In the genomic region with DNA sequence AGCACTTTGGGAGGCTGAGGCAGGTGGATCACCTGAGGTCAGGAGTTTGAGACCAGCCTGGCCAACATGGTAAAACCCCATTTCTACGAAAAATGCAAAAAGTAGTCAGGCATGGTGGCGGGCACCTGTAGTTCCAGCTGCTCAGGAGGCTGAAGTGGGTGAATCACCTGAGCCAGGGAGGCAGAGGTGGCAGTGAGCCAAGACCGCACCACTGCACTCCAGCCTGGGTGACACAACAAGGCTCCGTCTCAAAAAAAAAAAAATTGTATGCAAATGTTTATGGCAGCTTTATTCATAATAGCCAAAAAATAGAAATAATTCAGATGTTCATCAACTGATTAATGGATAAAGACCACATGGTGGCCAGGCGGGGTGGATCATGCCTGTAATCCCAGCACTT, we compare ENCODE assay signal across 28 cellular contexts.
"Had no signal": no experiment of that assay in that cellular context is flagged by ENCODE, and none has a peak within 500 bp of the region (broad histone marks: within the 10 kb centered on the region; RNA-seq: fewer than 3 reads in every experiment).

No MANE protein-coding gene starts in this region.

- H3K4me2 ChIP-seq: PC-9 had no signal

- H3K4me3 Mint-ChIP-seq: activated CD4-positive, alpha-beta memory T cell treated with anti-CD3 and anti-CD28 coated beads, Interleukin-2, amount 10 ng/mL, durations not matched to agents 7 days and 5 days; activated CD8-positive, alpha-beta memory T cell treated with anti-CD3 and anti-CD28 coated beads, Interleukin-2, amount 10 ng/mL, durations not matched to agents 7 days and 5 days; activated naive CD8-positive, alpha-beta T cell treated with anti-CD3 and anti-CD28 coated beads for 36 hours had no signal

- ATAC-seq: activated CD8-positive, alpha-beta memory T cell treated with anti-CD3 and anti-CD28 coated beads, Interleukin-2, amount 10 ng/mL, durations not matched to agents 7 days and 5 days had no signal

- H2AFZ ChIP-seq: PC-9 had no signal

- H3K9me3 ChIP-seq: SJCRH30 had no signal

- H3K4me3 ChIP-seq: PC-9, SJCRH30, SK-N-MC had no signal

- H3K27me3 ChIP-seq: brain microvascular endothelial cell, SJCRH30 had no signal

- H3K27ac Mint-ChIP-seq: activated CD4-positive, alpha-beta memory T cell treated with anti-CD3 and anti-CD28 coated beads, Interleukin-2, amount 10 ng/mL, durations not matched to agents 7 days and 5 days; activated CD8-positive, alpha-beta memory T cell treated with anti-CD3 and anti-CD28 coated beads, Interleukin-2, amount 10 ng/mL, durations not matched to agents 7 days and 5 days; activated naive CD8-positive, alpha-beta T cell treated with anti-CD3 and anti-CD28 coated beads for 36 hours had no signal

- H3K27ac ChIP-seq: brain microvascular endothelial cell, PC-9, SJCRH30, SK-N-MC, WERI-Rb-1 had no signal

- H3K36me3 Mint-ChIP-seq: activated CD8-positive, alpha-beta memory T cell treated with anti-CD3 and anti-CD28 coated beads, Interleukin-2, amount 10 ng/mL, durations not matched to agents 7 days and 5 days; activated naive CD8-positive, alpha-beta T cell treated with anti-CD3 and anti-CD28 coated beads for 36 hours had no signal

- H3K4me1 Mint-ChIP-seq: activated CD4-positive, alpha-beta memory T cell treated with anti-CD3 and anti-CD28 coated beads, Interleukin-2, amount 10 ng/mL, durations not matched to agents 7 days and 5 days; activated CD8-positive, alpha-beta memory T cell treated with anti-CD3 and anti-CD28 coated beads, Interleukin-2, amount 10 ng/mL, durations not matched to agents 7 days and 5 days; activated naive CD8-positive, alpha-beta T cell treated with anti-CD3 and anti-CD28 coated beads for 36 hours had no signal

- DNase-seq: activated CD4-positive, alpha-beta memory T cell treated with anti-CD3 and anti-CD28 coated beads, Interleukin-2, amount 10 ng/mL, durations not matched to agents 7 days and 5 days; activated CD4-positive, alpha-beta T cell treated with anti-CD3 and anti-CD28 coated beads for 1 hour; activated CD4-positive, CD25-positive, alpha-beta regulatory T cell; activated CD8-positive, alpha-beta memory T cell treated with anti-CD3 and anti-CD28 coated beads for 24 hours; activated CD8-positive, alpha-beta memory T cell treated with anti-CD3 and anti-CD28 coated beads, Interleukin-2, amount 10 ng/mL, durations not matched to agents 7 days and 5 days; activated CD8-positive, alpha-beta memory T cell treated with anti-CD3 and anti-CD28 coated beads, Interleukin-2, amount 50 U/mL, for 48 hours; activated effector memory CD4-positive, alpha-beta T cell treated with Interleukin-2 at 50 U/mL for 16 hours; activated naive CD4-positive, alpha-beta T cell treated with anti-CD3 and anti-CD28 coated beads, Interleukin-2, amount 50 U/mL, for 16 hours; activated naive CD8-positive, alpha-beta T cell treated with anti-CD3 and anti-CD28 coated beads for 36 hours; amniotic stem cell; aorta; brain microvascular endothelial cell; central memory CD4-positive, alpha-beta T cell; MM.1S; MV-4-11; NCI-H1092; NCI-H1436 treated with DMSO at 0.1 percent for 48 hours; NCI-H1694 treated with DMSO at 0.1 percent for 48 hours; NCI-H2081; NCI-H345; NCI-H524 treated with DMSO at 0.1 percent for 48 hours; NK-92 treated with Interleukin-12 subunit alpha and Interleukin-12 subunit beta, amount 100 ng/mL, for 24 hours; SHP77; SJCRH30; T1000; WERI-Rb-1 had no signal

- H3K27me3 Mint-ChIP-seq: activated CD4-positive, alpha-beta memory T cell treated with anti-CD3 and anti-CD28 coated beads, Interleukin-2, amount 10 ng/mL, durations not matched to agents 7 days and 5 days; activated CD8-positive, alpha-beta memory T cell treated with anti-CD3 and anti-CD28 coated beads, Interleukin-2, amount 10 ng/mL, durations not matched to agents 7 days and 5 days; activated naive CD8-positive, alpha-beta T cell treated with anti-CD3 and anti-CD28 coated beads for 36 hours had no signal

- H3K9me3 Mint-ChIP-seq: activated naive CD8-positive, alpha-beta T cell treated with anti-CD3 and anti-CD28 coated beads for 36 hours had no signal

- H3K36me3 ChIP-seq: brain microvascular endothelial cell, SJCRH30, WERI-Rb-1 had no signal

- H3K4me1 ChIP-seq: SJCRH30 had no signal
